In the genomic region with DNA sequence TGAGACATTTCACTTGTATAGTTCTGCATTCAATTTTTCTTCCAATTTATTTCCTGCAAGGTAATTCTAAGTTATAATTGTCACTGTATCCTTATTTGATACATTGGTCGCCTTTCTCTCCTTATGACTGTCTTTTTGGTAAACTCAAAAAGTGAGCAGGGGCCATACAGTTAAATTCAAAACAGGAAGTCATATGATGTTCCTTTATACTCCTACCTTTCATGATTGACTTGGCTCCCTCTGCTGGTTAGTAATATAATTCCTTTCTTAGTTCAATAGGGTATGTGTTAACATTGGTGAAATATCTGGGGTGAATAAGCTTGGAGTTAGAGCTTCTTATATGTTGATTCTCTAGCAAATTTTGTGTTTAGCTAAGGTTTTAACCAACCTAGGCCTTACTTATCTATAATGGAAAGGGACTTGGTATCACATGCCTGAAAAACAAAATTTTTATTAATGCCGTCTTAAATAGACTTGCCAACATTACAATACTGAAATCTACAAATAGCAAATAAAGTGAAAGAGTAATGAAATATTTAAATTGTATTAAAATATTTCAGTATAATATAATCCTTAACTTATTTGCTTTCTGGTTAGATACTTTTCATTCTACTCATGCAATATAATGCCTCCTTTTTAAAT, we compare ENCODE assay signal across 8 cellular contexts.
DNase-seq lines count a peak whose midpoint lies in the region; ATAC-seq and TF ChIP-seq lines count a peak whose summit lies in the region.

No MANE protein-coding gene starts in this region.

- DNase-seq in DMS114 treated with DMSO at 0.1 percent for 48 hours (lab: John Stamatoyannopoulos, UW; ENCODE audit: unreplicated experiment) (peak; percentile 77), NCI-H2196 (lab: John Stamatoyannopoulos, UW; ENCODE audit: unreplicated experiment) (peak; percentile 80), glomerular visceral epithelial cell (ENCODE audit: extremely low spot score) (peak; percentile 66), retinal pigment epithelial cell (ENCODE audit: low read depth) (no peak)
- DNase-seq in effector CD8-positive, alpha-beta T cell (lab: John Stamatoyannopoulos, UW) = no peak

- ATAC-seq in GM19452 (IDR thresholded peaks at IDR 0.05; ENCODE audit: unreplicated experiment) (peak; percentile 70), HG03354 (IDR thresholded peaks at IDR 0.05; ENCODE audit: poor library complexity, severe bottlenecking, unreplicated experiment) (peak; percentile 90)

- H3K4me3 ChIP-seq in WI38 (ENCODE audit: low read depth, low read length) = no peak overlapping the region
- H3K4me3 ChIP-seq in retinal pigment epithelial cell (ENCODE audit: low read length) = no peak overlapping the region

- TF ChIP-seq CTCF in WI38 (IDR thresholded peaks at IDR 0.05; ENCODE audit: low read depth, low read length) (peak; percentile 30; the same call in 1 of the 2 replicates), retinal pigment epithelial cell (conservative IDR thresholded peaks at IDR 0.05; ENCODE audit: low read depth, low read length) (peak; percentile 64)

Comparison
In these comparisons a context has a peak if more than half of its experiments do, and no peak if none do; other contexts are left out.
1. DNase-seq: peak in DMS114 treated with DMSO at 0.1 percent for 48 hours (single experiment), NCI-H2196 (single experiment) and glomerular visceral epithelial cell (single experiment); none in retinal pigment epithelial cell (single experiment) and effector CD8-positive, alpha-beta T cell (single experiment).